ENCODE assay signal across 22 cellular contexts in the genomic region with DNA sequence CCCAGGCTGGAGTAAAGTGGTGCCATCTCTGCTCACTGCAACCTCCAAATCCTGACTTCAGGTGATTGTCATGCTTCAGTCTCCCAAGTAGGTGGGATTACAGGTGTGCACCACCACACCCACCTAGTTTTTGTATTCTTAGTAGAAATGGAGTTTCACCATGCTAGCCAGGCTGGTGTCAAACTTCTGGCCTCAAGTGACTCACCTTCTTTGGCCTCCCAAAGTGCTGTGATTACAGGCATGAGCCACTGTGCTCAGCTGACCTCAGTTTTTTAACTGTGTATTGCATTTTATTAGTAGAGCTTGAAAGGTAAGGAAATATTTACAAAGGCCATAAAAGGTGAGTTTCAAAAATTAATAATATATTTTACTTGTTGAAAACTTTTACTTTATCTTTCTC. TPM values are rescaled to one million over a fixed set of nuclear protein-coding genes. Genes with fewer than 3 reads are reported as not detected.
DNase-seq lines count a peak whose midpoint lies in the region; ATAC-seq and TF ChIP-seq lines count a peak whose summit lies in the region.
"Had no signal": no experiment of that assay in that cellular context is flagged by ENCODE, and none has a peak within 500 bp of the region (broad histone marks: within the 10 kb centered on the region; RNA-seq: fewer than 3 reads in every experiment).

No MANE protein-coding gene starts in this region.

- no peak for TF ChIP-seq POLR2A in adrenal gland (IDR thresholded peaks at IDR 0.05)

- intact Hi-C loops in adrenal gland (cut with DNase I): no loop called here

- peaks cover 42% of the 10 kb centered on the region for H3K36me3 ChIP-seq in HUES64 (ENCODE audit: insufficient read depth, low read length)
- H3K36me3 ChIP-seq in adrenal gland (replicated peaks in 1 of 2): no peaks in the 10 kb centered on the region
- H3K36me3 ChIP-seq: transverse colon had no signal

- no peak for ATAC-seq in HG03378 (IDR thresholded peaks at IDR 0.05; ENCODE audit: unreplicated experiment)
- ATAC-seq: effector memory CD8-positive, alpha-beta T cell; HCT116; heart left ventricle; natural killer cell had no signal

- 0 out of 2 replicates have a peak overlapping the region, but pooled peaks have one; percentile 14 for H3K4me3 ChIP-seq in HUES64 (ENCODE audit: low read length)
- H3K4me3 ChIP-seq in foreskin fibroblast (ENCODE audit: low read depth in 1 of 2, low read length in 2 of 2): no peak overlapping the region
- H3K4me3 ChIP-seq in adrenal gland: no peak overlapping the region
- H3K4me3 ChIP-seq: heart left ventricle, left lung, transverse colon had no signal

- TF ChIP-seq CTCF in foreskin fibroblast (IDR thresholded peaks at IDR 0.05; ENCODE audit: low read depth, low read length) (no peak), adrenal gland (IDR thresholded peaks at IDR 0.05) (no peak)

- H3K27ac ChIP-seq in HUES64 (ENCODE audit: low read depth, low read length) (no peak overlapping the region), adrenal gland (no peak overlapping the region), caudate nucleus (ENCODE audit: low read depth, low read length) (no peak overlapping the region)
- H3K27ac ChIP-seq: 22Rv1, heart left ventricle, transverse colon had no signal

- H3K27me3 ChIP-seq in HUES64 (ENCODE audit: insufficient read depth, low read length): no peaks in the 10 kb centered on the region
- no peaks in the 10 kb centered on the region for H3K27me3 ChIP-seq in adrenal gland
- H3K27me3 ChIP-seq: heart left ventricle, left lung, transverse colon had no signal

- peaks cover 8% of the 10 kb centered on the region; the same call in 1 of the 2 replicates for H3K9me3 ChIP-seq in HUES64 (ENCODE audit: insufficient read depth, low read depth, low read length)
- no peaks in the 10 kb centered on the region for H3K9me3 ChIP-seq in adrenal gland (replicated peaks in 1 of 3)
- H3K9me3 ChIP-seq: heart left ventricle, transverse colon had no signal

- DNase-seq in DMS53 (lab: John Stamatoyannopoulos, UW) (peak; percentile 41), DMS53 treated with DMSO at 0.1 percent for 48 hours (lab: John Stamatoyannopoulos, UW; ENCODE audit: unreplicated experiment) (no peak), astrocyte of the hippocampus (ENCODE audit: low read depth, low spot score) (peak; percentile 7), foreskin fibroblast (peak; percentile 10 to 20), adrenal gland (no peak), caudate nucleus (lab: John Stamatoyannopoulos, UW) (no peak)
- DNase-seq: activated naive CD4-positive, alpha-beta T cell treated with anti-CD3 and anti-CD28 coated beads, Interleukin-2, amount 50 U/mL, for 16 hours; AML-193; CD8-positive, alpha-beta memory T cell; effector memory CD8-positive, alpha-beta T cell; heart left ventricle; left lung; natural killer cell; NCI-H1694; NCI-H2171 treated with DMSO at 0.1 percent for 48 hours; NCI-H526; stimulated activated CD4-positive, alpha-beta T cell treated with anti-CD3 and anti-CD28 coated beads, Interleukin-12 subunit alpha, Interleukin-12 subunit beta, amount 100 ng/mL, for 4 hours; transverse colon had no signal

- H3K9ac ChIP-seq in HUES64 (ENCODE audit: low read depth, low read length): no peak overlapping the region

- H3K4me1 ChIP-seq in HUES64 (ENCODE audit: insufficient read depth, low read length): peaks cover 11% of the 10 kb centered on the region
- no peaks in the 10 kb centered on the region for H3K4me1 ChIP-seq in adrenal gland (replicated peaks in 1 of 2)
- H3K4me1 ChIP-seq: left lung had no signal

RNA-seq across cellular contexts. Expression of gene ZNF726, which starts 2.3 kb away (rescaled TPM):
- 7.2 TPM for polyA plus RNA-seq in HUES64 (2013, experiment 1 of 2)
- polyA plus RNA-seq in HUES64 (2013, experiment 2 of 2): 8.2 TPM
- 1 to 10 TPM in 1 of 8 donors, under 1 TPM in 6, not detected in 1; 0.36 to 1.2 (median 0.75) TPM for total RNA-seq in adrenal gland
- polyA plus RNA-seq in adrenal gland: 1 to 10 TPM in 2 of 3 donors, under 1 TPM in 1; 0.57 to 1.7 (median 1.3) TPM

Comparison
In these comparisons a context has a peak if more than half of its experiments do, and no peak if none do; other contexts are left out.
1. DNase-seq: peak in DMS53 (single experiment), astrocyte of the hippocampus (single experiment) and foreskin fibroblast (2 of 2); none in DMS53 treated with DMSO at 0.1 percent for 48 hours (single experiment), adrenal gland (0 of 7) and caudate nucleus (0 of 61).